8 cellular contexts compared by ENCODE assay signal in the genomic region with DNA sequence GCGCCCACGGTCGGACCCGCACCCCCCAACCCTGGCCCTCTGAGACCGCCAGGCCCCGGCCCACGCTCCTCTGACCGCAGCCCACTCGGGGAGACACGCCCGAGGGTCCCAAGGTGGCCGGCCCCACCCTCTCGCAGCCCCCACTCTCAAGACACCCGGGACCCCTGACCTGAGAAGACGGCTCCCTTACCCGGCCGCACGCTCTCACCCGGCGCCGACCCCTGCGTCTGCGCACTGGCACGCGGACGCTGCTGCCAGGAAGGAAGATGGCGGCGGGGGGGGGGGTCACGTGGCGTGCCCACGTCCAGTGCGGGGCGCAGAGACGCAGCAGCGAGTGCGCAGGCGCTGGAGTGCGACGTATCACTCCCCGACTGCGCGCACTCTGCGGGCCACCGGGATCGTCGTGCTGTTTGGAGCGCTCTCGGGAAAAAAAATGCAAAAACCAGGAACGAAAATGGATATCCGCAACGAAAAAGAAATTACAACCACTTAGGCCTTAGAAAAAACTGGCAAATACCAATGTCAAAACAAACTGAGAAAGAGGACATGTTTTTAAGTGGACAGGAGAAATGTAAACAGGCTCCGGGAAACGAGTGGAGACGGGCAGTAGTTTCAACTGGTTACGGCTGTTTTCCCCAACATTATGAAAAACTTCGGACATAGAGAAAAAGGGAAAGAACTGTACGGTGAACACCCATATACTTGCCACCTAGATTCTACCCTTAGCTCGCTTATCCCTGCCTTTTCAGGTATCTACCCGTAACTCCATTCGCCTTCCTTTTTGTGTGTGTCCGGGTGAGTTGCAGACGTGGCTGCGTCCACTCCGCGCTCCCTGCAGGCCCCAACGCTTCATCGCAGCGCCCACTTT. TPM values are rescaled to one million over a fixed set of nuclear protein-coding genes. Genes with fewer than 3 reads are reported as not detected.
DNase-seq lines count a peak whose midpoint lies in the region; ATAC-seq and TF ChIP-seq lines count a peak whose summit lies in the region.

TSS of gene MRPL36 (minus strand) at position 236 of the 868 bp plus-strand sequence. CDS start 902 bp downstream, outside the sequence.

- TF ChIP-seq CTCF in right atrium auricular region (IDR thresholded peaks at IDR 0.05) (peak in 1 of 2 donors; percentile 15), psoas muscle (IDR thresholded peaks at IDR 0.05) (no peak)

- peak within 1 kb of the TSS; percentile 97 for H3K27ac Mint-ChIP-seq in T-helper 2 cell treated with Interferon-gamma antibody and Interleukin-4, amounts not matched to agents 5 μg/mL and 100 μg/mL, for 36 hours

- 4 to 7% (median 7%) methylated on average over 51 to 68 of the region's 68 CpGs for whole genome bisulfite sequencing in psoas muscle, 3 donors

- peak; percentile 72 for TF ChIP-seq POLR2A in GM15510 (IDR thresholded peaks at IDR 0.05; ENCODE audit: borderline replicate concordance, extremely low read depth, insufficient read length)

- H3K4me1 ChIP-seq in right atrium auricular region = peaks cover 3 to 42% of the 10 kb centered on the region in 2 donors
- peaks cover 31% of the 10 kb centered on the region for H3K4me1 ChIP-seq in psoas muscle

- ATAC-seq in HG02938 (IDR thresholded peaks at IDR 0.05; ENCODE audit: unreplicated experiment) (peak; percentile 36), psoas muscle (peak; percentile 91 to 94 (median 93))

- no peaks in the 10 kb centered on the region for H3K9me3 Mint-ChIP-seq in T-helper 2 cell treated with Interferon-gamma antibody and Interleukin-4, amounts not matched to agents 5 μg/mL and 100 μg/mL, for 36 hours

- H3K36me3 ChIP-seq in right atrium auricular region (peaks cover 38% of the 10 kb centered on the region), psoas muscle (ENCODE audit: insufficient read depth in 1 of 2, low read depth in 1 of 2) (peaks cover 6 to 42% of the 10 kb centered on the region in 2 donors)

- H3K27ac ChIP-seq in right atrium auricular region (peak within 1 kb of the TSS; percentile 90), psoas muscle (peak within 1 kb of the TSS; percentile 94)

- H3K9me3 ChIP-seq in right atrium auricular region (no peaks in the 10 kb centered on the region), psoas muscle (no peaks in the 10 kb centered on the region)

- H3K27me3 ChIP-seq in right atrium auricular region (no peaks in the 10 kb centered on the region), psoas muscle (ENCODE audit: insufficient read depth in 3 of 3, low read length in 2 of 3) (no peaks in the 10 kb centered on the region)

- no peaks in the 10 kb centered on the region for H3K27me3 Mint-ChIP-seq in T-helper 2 cell treated with Interferon-gamma antibody and Interleukin-4, amounts not matched to agents 5 μg/mL and 100 μg/mL, for 36 hours (ENCODE audit: low read depth)

- peak within 1 kb of the TSS; percentile 96 for H3K4me3 Mint-ChIP-seq in T-helper 2 cell treated with Interferon-gamma antibody and Interleukin-4, amounts not matched to agents 5 μg/mL and 100 μg/mL, for 36 hours

- intact Hi-C loops in psoas muscle (cut with DNase I) = loop anchor here in 1 of 2 donors (10.0 kb wide), 1 partner anchor 455 kb away; the partner anchor contains the start of gene CLPTM1L

- peak within 1 kb of the TSS; percentile 88 to 93 for H3K4me3 ChIP-seq in right atrium auricular region
- peak within 1 kb of the TSS; percentile 98 for H3K4me3 ChIP-seq in psoas muscle

- peaks cover 39% of the 10 kb centered on the region for H3K4me1 Mint-ChIP-seq in T-helper 2 cell treated with Interferon-gamma antibody and Interleukin-4, amounts not matched to agents 5 μg/mL and 100 μg/mL, for 36 hours (ENCODE audit: low read depth)

- DNase-seq in NCI-H2029 treated with DMSO at 0.1 percent for 48 hours (lab: John Stamatoyannopoulos, UW) (peak; percentile 54), anterior cingulate cortex (lab: John Stamatoyannopoulos, UW) (peak; percentile 31 to 94 (median 86)), right atrium auricular region (ENCODE audit: low spot score) (peak; percentile 92), psoas muscle (peak; percentile 93 to 97), ureter (ENCODE audit: low spot score) (peak; percentile 95)
- DNase-seq in T-helper 2 cell treated with Interferon-gamma antibody and Interleukin-4, amounts not matched to agents 5 μg/mL and 100 μg/mL, for 36 hours (ENCODE audit: low spot score) = peak; percentile 88

- H3K36me3 Mint-ChIP-seq in T-helper 2 cell treated with Interferon-gamma antibody and Interleukin-4, amounts not matched to agents 5 μg/mL and 100 μg/mL, for 36 hours (ENCODE audit: low read depth) = peaks cover 58% of the 10 kb centered on the region

RNA-seq across cellular contexts. Expression of gene MRPL36, which starts in this region (rescaled TPM):
- total RNA-seq in right atrium auricular region = 10 to 100 TPM; 40.5 to 41.2 TPM
- 100 to 1,000 TPM in 1 of 4 donors, 10 to 100 TPM in 3; 61.6 to 111 (median 87.0) TPM for total RNA-seq in psoas muscle
- 100 to 1,000 TPM; 161 to 216 (median 174) TPM for polyA plus RNA-seq in psoas muscle
- total RNA-seq in ureter = 33.2 TPM

Comparison
In these comparisons a context has a peak if more than half of its experiments do, and no peak if none do; other contexts are left out.
1. Peak in every context shown above with its lines: DNase-seq, ATAC-seq, H3K4me3 ChIP-seq and H3K27ac ChIP-seq.